In the genomic region with DNA sequence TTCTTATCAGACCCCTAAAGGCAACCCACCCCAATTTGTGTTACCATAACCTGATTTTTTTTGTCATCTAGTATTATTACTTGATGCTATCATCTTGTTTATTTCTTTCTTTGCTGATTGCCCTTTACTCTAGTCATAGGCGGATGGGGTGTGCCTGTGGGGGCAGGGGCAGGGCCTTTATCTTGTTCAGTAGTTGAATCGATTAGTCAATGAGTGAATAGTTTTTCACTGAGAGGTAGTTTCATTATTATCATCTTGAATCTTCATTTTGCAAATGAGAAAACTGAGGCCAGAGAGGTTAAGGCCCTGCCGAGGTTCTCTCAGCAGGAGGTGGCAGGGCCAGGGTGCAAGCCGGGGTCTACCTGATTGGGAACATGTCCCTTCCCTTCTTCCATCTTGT, we compare ENCODE assay signal across 16 cellular contexts. TPM values are rescaled to one million over a fixed set of nuclear protein-coding genes. Genes with fewer than 3 reads are reported as not detected.
DNase-seq lines count a peak whose midpoint lies in the region; ATAC-seq and TF ChIP-seq lines count a peak whose summit lies in the region.
"Had no signal": no experiment of that assay in that cellular context is flagged by ENCODE, and none has a peak within 500 bp of the region (broad histone marks: within the 10 kb centered on the region; RNA-seq: fewer than 3 reads in every experiment).

No MANE protein-coding gene starts in this region.

- TF ChIP-seq CTCF in natural killer cell (IDR thresholded peaks at IDR 0.05), result no peak

- no peak overlapping the region for H3K4me3 Mint-ChIP-seq in activated CD4-positive, alpha-beta T cell treated with anti-CD3 and anti-CD28 coated beads, Interleukin-2, amount 10 ng/mL, durations not matched to agents 7 days and 5 days
- peak overlapping the region; percentile 41 for H3K4me3 Mint-ChIP-seq in natural killer cell treated with Interleukin-12 subunit alpha and Interleukin-12 subunit beta and Interleukin-15 and Interleukin-18, amount 100 ng/mL, for 72 hours
- no peak overlapping the region for H3K4me3 Mint-ChIP-seq in natural killer cell
- H3K4me3 Mint-ChIP-seq in activated CD4-positive, alpha-beta memory T cell treated with anti-CD3 and anti-CD28 coated beads, Interleukin-2, amount 10 ng/mL, durations not matched to agents 7 days and 5 days, result no peak overlapping the region
- H3K4me3 Mint-ChIP-seq: CD8-positive, alpha-beta memory T cell; HFFc6 had no signal

- intact Hi-C loops in natural killer cell (cut with micrococcal nuclease), result no loop called here
- intact Hi-C loops in posterior vena cava (cut with DNase I), result no loop called here

- H3K27ac Mint-ChIP-seq in activated CD4-positive, alpha-beta T cell treated with anti-CD3 and anti-CD28 coated beads, Interleukin-2, amount 10 ng/mL, durations not matched to agents 7 days and 5 days, result no peak overlapping the region
- peak overlapping the region; percentile 12 to 50 for H3K27ac Mint-ChIP-seq in natural killer cell treated with Interleukin-12 subunit alpha and Interleukin-12 subunit beta and Interleukin-15 and Interleukin-18, amount 100 ng/mL, for 72 hours
- H3K27ac Mint-ChIP-seq in natural killer cell, result no peak overlapping the region
- H3K27ac Mint-ChIP-seq in activated CD4-positive, alpha-beta memory T cell treated with anti-CD3 and anti-CD28 coated beads, Interleukin-2, amount 10 ng/mL, durations not matched to agents 7 days and 5 days, result peak overlapping the region; percentile 54
- H3K27ac Mint-ChIP-seq: HFFc6 had no signal

- H3K27me3 Mint-ChIP-seq in activated CD4-positive, alpha-beta T cell treated with anti-CD3 and anti-CD28 coated beads, Interleukin-2, amount 10 ng/mL, durations not matched to agents 7 days and 5 days, result no peaks in the 10 kb centered on the region
- peaks cover 0 to 5% of the 10 kb centered on the region in 2 donors for H3K27me3 Mint-ChIP-seq in natural killer cell treated with Interleukin-12 subunit alpha and Interleukin-12 subunit beta and Interleukin-15 and Interleukin-18, amount 100 ng/mL, for 72 hours
- peaks cover 0 to 3% of the 10 kb centered on the region in 2 donors for H3K27me3 Mint-ChIP-seq in natural killer cell (ENCODE audit: low read depth in 2 of 2)
- no peaks in the 10 kb centered on the region for H3K27me3 Mint-ChIP-seq in activated CD4-positive, alpha-beta memory T cell treated with anti-CD3 and anti-CD28 coated beads, Interleukin-2, amount 10 ng/mL, durations not matched to agents 7 days and 5 days
- H3K27me3 Mint-ChIP-seq: CD8-positive, alpha-beta memory T cell had no signal

- DNase-seq in activated CD4-positive, alpha-beta T cell treated with anti-CD3 and anti-CD28 coated beads, Interleukin-2, amount 50 U/mL, for 48 hours, result peak; percentile 41 to 63
- no peak for DNase-seq in activated CD4-positive, alpha-beta T cell treated with anti-CD3 and anti-CD28 coated beads, Interleukin-2, amount 10 ng/mL, durations not matched to agents 7 days and 5 days
- DNase-seq in natural killer cell treated with Interleukin-12 subunit alpha and Interleukin-12 subunit beta and Interleukin-15 and Interleukin-18, amount 100 ng/mL, for 72 hours (ENCODE audit: low spot score), result no peak
- DNase-seq in natural killer cell (no peak), posterior vena cava (ENCODE audit: low spot score) (peak; percentile 31), SKM-1 treated with dmso at 0.1 percent for 144 hours (lab: John Stamatoyannopoulos, UW; ENCODE audit: unreplicated experiment) (no peak)
- no peak for DNase-seq in activated CD4-positive, alpha-beta memory T cell treated with anti-CD3 and anti-CD28 coated beads, Interleukin-2, amount 10 ng/mL, durations not matched to agents 7 days and 5 days
- DNase-seq: CD8-positive, alpha-beta memory T cell; DMS79; HFFc6; NCI-H1048; NCI-H1436 treated with DMSO at 0.1 percent for 48 hours; NCI-H2081; NCI-H748 treated with DMSO at 0.1 percent for 48 hours; PC-3 had no signal

- ATAC-seq in natural killer cell treated with Interleukin-12 subunit alpha and Interleukin-12 subunit beta and Interleukin-15 and Interleukin-18, amount 100 ng/mL, for 72 hours, result peak in 1 of 2 donors; percentile 49
- no peak for ATAC-seq in natural killer cell
- no peak for ATAC-seq in HG03135 (IDR thresholded peaks at IDR 0.05; ENCODE audit: unreplicated experiment)
- ATAC-seq: PC-3 had no signal

- CTCF ChIA-PET in activated CD4-positive, alpha-beta T cell treated with anti-CD3 and anti-CD28 coated beads, Interleukin-2, amount 10 ng/mL, durations not matched to agents 7 days and 5 days (lab: Charles Lee), result interaction anchor here (4.3 kb wide), 1 partner anchor 13 kb away, joined by 19 read pairs; no protein-coding TSS in a partner anchor
- CTCF ChIA-PET in activated CD4-positive, alpha-beta memory T cell treated with anti-CD3 and anti-CD28 coated beads, Interleukin-2, amount 10 ng/mL, durations not matched to agents 7 days and 5 days (lab: Charles Lee), result interaction anchor here (1.1 to 4.0 kb wide), 2 partner anchors 8 to 12 kb away, joined by 3 to 21 read pairs; a partner anchor contains a TSS

- no peaks in the 10 kb centered on the region for H3K9me3 Mint-ChIP-seq in activated CD4-positive, alpha-beta T cell treated with anti-CD3 and anti-CD28 coated beads, Interleukin-2, amount 10 ng/mL, durations not matched to agents 7 days and 5 days
- H3K9me3 Mint-ChIP-seq in natural killer cell treated with Interleukin-12 subunit alpha and Interleukin-12 subunit beta and Interleukin-15 and Interleukin-18, amount 100 ng/mL, for 72 hours, result no peaks in the 10 kb centered on the region
- H3K9me3 Mint-ChIP-seq in natural killer cell, result no peaks in the 10 kb centered on the region
- no peaks in the 10 kb centered on the region for H3K9me3 Mint-ChIP-seq in activated CD4-positive, alpha-beta memory T cell treated with anti-CD3 and anti-CD28 coated beads, Interleukin-2, amount 10 ng/mL, durations not matched to agents 7 days and 5 days
- H3K9me3 Mint-ChIP-seq: CD8-positive, alpha-beta memory T cell; HFFc6 had no signal

- H3K4me1 Mint-ChIP-seq in activated CD4-positive, alpha-beta T cell treated with anti-CD3 and anti-CD28 coated beads, Interleukin-2, amount 10 ng/mL, durations not matched to agents 7 days and 5 days, result peaks cover 30% of the 10 kb centered on the region
- H3K4me1 Mint-ChIP-seq in natural killer cell treated with Interleukin-12 subunit alpha and Interleukin-12 subunit beta and Interleukin-15 and Interleukin-18, amount 100 ng/mL, for 72 hours (ENCODE audit: low read depth in 2 of 2), result peaks cover 14 to 16% of the 10 kb centered on the region in 2 donors
- peaks cover 13 to 14% of the 10 kb centered on the region in 2 donors for H3K4me1 Mint-ChIP-seq in natural killer cell
- H3K4me1 Mint-ChIP-seq in activated CD4-positive, alpha-beta memory T cell treated with anti-CD3 and anti-CD28 coated beads, Interleukin-2, amount 10 ng/mL, durations not matched to agents 7 days and 5 days, result peaks cover 45% of the 10 kb centered on the region

- POLR2A ChIA-PET in activated CD4-positive, alpha-beta T cell treated with anti-CD3 and anti-CD28 coated beads, Interleukin-2, amount 10 ng/mL, durations not matched to agents 7 days and 5 days (lab: Charles Lee), result no interaction called here
- POLR2A ChIA-PET in activated CD4-positive, alpha-beta memory T cell treated with anti-CD3 and anti-CD28 coated beads, Interleukin-2, amount 10 ng/mL, durations not matched to agents 7 days and 5 days (lab: Charles Lee), result interaction anchor here (1.6 kb wide), 1 partner anchor 20 kb away, joined by 5 read pairs; a partner anchor contains a TSS

- no peaks in the 10 kb centered on the region for H3K36me3 Mint-ChIP-seq in activated CD4-positive, alpha-beta T cell treated with anti-CD3 and anti-CD28 coated beads, Interleukin-2, amount 10 ng/mL, durations not matched to agents 7 days and 5 days (ENCODE audit: low read depth)
- no peaks in the 10 kb centered on the region for H3K36me3 Mint-ChIP-seq in natural killer cell treated with Interleukin-12 subunit alpha and Interleukin-12 subunit beta and Interleukin-15 and Interleukin-18, amount 100 ng/mL, for 72 hours
- H3K36me3 Mint-ChIP-seq in natural killer cell, result no peaks in the 10 kb centered on the region
- no peaks in the 10 kb centered on the region for H3K36me3 Mint-ChIP-seq in activated CD4-positive, alpha-beta memory T cell treated with anti-CD3 and anti-CD28 coated beads, Interleukin-2, amount 10 ng/mL, durations not matched to agents 7 days and 5 days (ENCODE audit: low read depth)
- H3K36me3 Mint-ChIP-seq: CD8-positive, alpha-beta memory T cell had no signal

RNA-seq across cellular contexts. Expression of a gene that starts 9.4 kb away (rescaled TPM):
- 10 to 100 TPM; 15.9 to 19.5 TPM for total RNA-seq in activated CD4-positive, alpha-beta T cell treated with anti-CD3 and anti-CD28 coated beads, Interleukin-2, amount 10 ng/mL, durations not matched to agents 7 days and 5 days
- 10 to 100 TPM; 15.4 to 15.9 TPM for total RNA-seq in natural killer cell treated with Interleukin-12 subunit alpha and Interleukin-12 subunit beta and Interleukin-15 and Interleukin-18, amount 100 ng/mL, for 72 hours
- 10 to 100 TPM in 2 of 3 donors, 1 to 10 TPM in 1; 9.6 to 15.9 (median 15.6) TPM for total RNA-seq in natural killer cell
- total RNA-seq in activated CD4-positive, alpha-beta memory T cell treated with anti-CD3 and anti-CD28 coated beads, Interleukin-2, amount 10 ng/mL, durations not matched to agents 7 days and 5 days, result 10 to 100 TPM; 22.4 to 24.5 TPM
- total RNA-seq in posterior vena cava, result 10 to 100 TPM; 23.4 to 41.6 TPM

RNA-seq across cellular contexts. Expression of a gene that starts 19.7 kb away (rescaled TPM):
- 10 to 100 TPM; 79.4 to 84.1 TPM for total RNA-seq in activated CD4-positive, alpha-beta T cell treated with anti-CD3 and anti-CD28 coated beads, Interleukin-2, amount 10 ng/mL, durations not matched to agents 7 days and 5 days
- 10 to 100 TPM; 59.6 to 98.5 TPM for total RNA-seq in natural killer cell treated with Interleukin-12 subunit alpha and Interleukin-12 subunit beta and Interleukin-15 and Interleukin-18, amount 100 ng/mL, for 72 hours
- 100 to 1,000 TPM; 181 to 227 (median 204) TPM for total RNA-seq in natural killer cell
- total RNA-seq in activated CD4-positive, alpha-beta memory T cell treated with anti-CD3 and anti-CD28 coated beads, Interleukin-2, amount 10 ng/mL, durations not matched to agents 7 days and 5 days, result 10 to 100 TPM; 62.6 to 64.2 TPM
- total RNA-seq in posterior vena cava, result 10 to 100 TPM; 70.6 to 72.4 TPM

Comparison
In these comparisons a context has a peak if more than half of its experiments do, and no peak if none do; other contexts are left out.
1. DNase-seq: peak in activated CD4-positive, alpha-beta T cell treated with anti-CD3 and anti-CD28 coated beads, Interleukin-2, amount 50 U/mL, for 48 hours (2 of 2) and posterior vena cava (single experiment); none in activated CD4-positive, alpha-beta T cell treated with anti-CD3 and anti-CD28 coated beads, Interleukin-2, amount 10 ng/mL, durations not matched to agents 7 days and 5 days (single experiment), natural killer cell treated with Interleukin-12 subunit alpha and Interleukin-12 subunit beta and Interleukin-15 and Interleukin-18, amount 100 ng/mL, for 72 hours (single experiment), natural killer cell (single experiment), activated CD4-positive, alpha-beta memory T cell treated with anti-CD3 and anti-CD28 coated beads, Interleukin-2, amount 10 ng/mL, durations not matched to agents 7 days and 5 days (single experiment) and SKM-1 treated with dmso at 0.1 percent for 144 hours (single experiment).
2. H3K27ac Mint-ChIP-seq: peak in natural killer cell treated with Interleukin-12 subunit alpha and Interleukin-12 subunit beta and Interleukin-15 and Interleukin-18, amount 100 ng/mL, for 72 hours (2 of 2) and activated CD4-positive, alpha-beta memory T cell treated with anti-CD3 and anti-CD28 coated beads, Interleukin-2, amount 10 ng/mL, durations not matched to agents 7 days and 5 days (single experiment); none in activated CD4-positive, alpha-beta T cell treated with anti-CD3 and anti-CD28 coated beads, Interleukin-2, amount 10 ng/mL, durations not matched to agents 7 days and 5 days (single experiment) and natural killer cell (0 of 2).